Comparison of ENCODE assay signal across 1 cellular context in the genomic region with DNA sequence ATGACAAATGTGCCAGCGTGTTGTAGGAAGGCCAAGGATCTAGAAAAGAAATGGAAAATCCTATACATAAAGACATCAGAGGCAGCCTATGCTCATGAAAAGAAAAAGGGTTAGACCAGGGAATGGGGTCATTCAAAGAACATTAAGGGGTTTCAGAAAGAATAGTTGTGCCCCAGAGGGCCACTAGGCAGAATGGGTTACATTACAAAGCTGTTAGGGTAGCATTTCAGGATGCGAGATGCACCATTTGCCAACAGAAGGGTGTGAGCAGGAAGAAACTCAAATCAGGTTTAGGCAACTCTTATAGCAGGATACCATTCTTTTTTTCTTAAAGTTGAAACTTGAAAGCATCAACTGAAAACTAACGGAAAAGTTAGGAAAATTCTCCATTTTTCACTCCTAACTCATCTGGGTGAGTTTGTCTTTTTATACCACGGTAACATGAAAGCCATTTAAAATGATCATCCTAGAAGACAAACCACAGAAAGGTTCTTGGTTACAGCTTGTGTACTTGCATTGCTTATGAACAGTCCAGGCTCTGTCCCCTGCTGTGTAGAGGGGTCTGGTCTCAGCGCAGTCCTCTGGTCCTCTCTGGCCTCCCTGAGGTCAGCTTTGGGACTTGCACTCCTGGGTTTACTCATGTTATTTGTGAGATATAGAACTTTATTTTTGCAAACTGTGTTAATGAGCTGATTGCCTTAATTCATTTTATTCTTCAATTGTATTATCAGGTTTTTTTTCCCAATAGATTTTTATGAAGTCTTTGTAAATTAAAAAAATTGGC.
TF ChIP-seq lines count a peak whose summit lies in the region.

No MANE protein-coding gene starts in this region.

TF ChIP-seq in GM23338, 12 proteins besides CTCF, POLR2A, EP300 and RAD21 (continued from another document):
- TF ChIP-seq, protein P1, sequence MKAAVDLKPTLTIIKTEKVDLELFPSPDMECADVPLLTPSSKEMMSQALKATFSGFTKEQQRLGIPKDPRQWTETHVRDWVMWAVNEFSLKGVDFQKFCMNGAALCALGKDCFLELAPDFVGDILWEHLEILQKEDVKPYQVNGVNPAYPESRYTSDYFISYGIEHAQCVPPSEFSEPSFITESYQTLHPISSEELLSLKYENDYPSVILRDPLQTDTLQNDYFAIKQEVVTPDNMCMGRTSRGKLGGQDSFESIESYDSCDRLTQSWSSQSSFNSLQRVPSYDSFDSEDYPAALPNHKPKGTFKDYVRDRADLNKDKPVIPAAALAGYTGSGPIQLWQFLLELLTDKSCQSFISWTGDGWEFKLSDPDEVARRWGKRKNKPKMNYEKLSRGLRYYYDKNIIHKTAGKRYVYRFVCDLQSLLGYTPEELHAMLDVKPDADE (IDR thresholded peaks at IDR 0.05), result no peak
